In the genomic region with DNA sequence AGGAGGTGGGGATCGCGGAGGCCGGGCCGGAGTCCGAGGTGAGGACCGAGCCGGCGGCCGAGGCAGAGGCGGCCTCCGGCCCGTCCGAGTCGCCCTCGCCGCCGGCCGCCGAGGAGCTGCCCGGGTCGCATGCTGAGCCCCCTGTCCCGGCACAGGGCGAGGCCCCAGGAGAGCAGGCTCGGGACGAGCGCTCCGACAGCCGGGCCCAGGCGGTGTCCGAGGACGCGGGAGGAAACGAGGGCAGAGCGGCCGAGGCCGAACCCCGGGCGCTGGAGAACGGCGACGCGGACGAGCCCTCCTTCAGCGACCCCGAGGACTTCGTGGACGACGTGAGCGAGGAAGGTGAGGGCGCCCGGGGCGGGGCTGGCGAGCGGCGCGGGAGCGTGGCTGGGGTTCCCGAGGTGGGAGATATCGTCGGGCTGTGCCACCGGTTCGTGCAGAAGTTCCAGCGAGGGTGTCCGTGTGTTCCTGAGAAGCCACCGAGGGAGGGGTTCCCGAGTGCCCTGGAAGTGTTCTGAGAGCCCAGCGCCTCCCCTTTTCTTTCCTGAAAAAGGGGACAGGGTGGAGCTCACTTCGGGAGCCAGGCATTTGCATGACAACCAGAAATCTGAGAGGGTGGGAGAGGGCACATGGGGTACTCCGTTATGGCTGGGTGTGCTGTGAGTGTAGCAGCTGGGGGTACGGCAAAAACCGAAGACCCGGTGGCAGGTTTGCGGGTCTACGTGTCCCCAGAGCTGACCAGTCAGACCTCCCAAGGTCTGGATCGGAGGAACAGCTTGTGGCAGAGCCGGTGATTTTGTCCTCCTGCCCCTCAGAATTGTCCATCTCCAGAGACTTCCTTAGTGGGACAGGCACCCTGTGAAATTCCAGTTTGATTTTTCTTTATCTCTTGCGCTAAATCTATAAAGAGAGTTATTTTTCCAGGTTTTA, we compare ENCODE assay signal across 8 cellular contexts. TPM values are rescaled to one million over a fixed set of nuclear protein-coding genes. Genes with fewer than 3 reads are reported as not detected.
A peak's percentile ranks its signal among the peaks of the same experiment; 100 is the strongest.
DNase-seq lines count a peak whose midpoint lies in the region; ATAC-seq and TF ChIP-seq lines count a peak whose summit lies in the region.

No MANE protein-coding gene starts in this region.

- DNase-seq in GM13977 (ENCODE audit: low spot score): peak; percentile 44
- DNase-seq in T-cell: peak in 7 of 34 experiments; percentile 6 to 19 (median 12)
- peak; percentile 54 for DNase-seq in ecto neural progenitor cell (ENCODE audit: low spot score)
- DNase-seq in myocyte (ENCODE audit: low read depth): peak; percentile 20
- DNase-seq in COLO829 (ENCODE audit: low spot score): no peak

- peak overlapping the region; percentile 81 to 97 (median 83) for H3K4me3 Mint-ChIP-seq in T-cell

- CTCF ChIA-PET in T-cell (lab: Charles Lee): no interaction called here

- in situ Hi-C loops in GM13977 (cut with MboI; ENCODE audit: low pct_unique_long_range_greater_than_20kb, low sequenced_read_pairs, unreplicated experiment): no loop called here

- H3K27ac Mint-ChIP-seq in T-cell: peak overlapping the region; percentile 83 to 84

- H3K36me3 Mint-ChIP-seq in T-cell: peaks cover 10% of the 10 kb centered on the region

- TF ChIP-seq CTCF in GM13977 (IDR thresholded peaks at IDR 0.05; ENCODE audit: extremely low read depth, insufficient read depth, missing control alignments): no peak

- POLR2A ChIA-PET in T-cell (lab: Charles Lee): interaction anchor here in 1 of 2 donors (0.6 kb wide), 1 partner anchor 22 kb away, joined by 5 read pairs; no protein-coding TSS in a partner anchor

- H3K9me3 Mint-ChIP-seq in T-cell: no peaks in the 10 kb centered on the region

- ATAC-seq in HG02981 (IDR thresholded peaks at IDR 0.05; ENCODE audit: unreplicated experiment) (peak; percentile 7), T-cell (replicated peaks in 1 of 4) (peak in 2 of 4 experiments; percentile 3), GM21423 (IDR thresholded peaks at IDR 0.05; ENCODE audit: unreplicated experiment) (no peak), GM19452 (IDR thresholded peaks at IDR 0.05; ENCODE audit: unreplicated experiment) (no peak)

- peaks cover 47 to 48% (median 48%) of the 10 kb centered on the region in 3 donors for H3K4me1 Mint-ChIP-seq in T-cell

- H3K27me3 Mint-ChIP-seq in T-cell: no peaks in the 10 kb centered on the region

RNA-seq across cellular contexts. Expression of gene EIF3B, which starts 0.7 kb away (rescaled TPM):
- total RNA-seq in T-cell (100 to 1,000 TPM; 150 to 169 (median 165) TPM), myocyte (226 and 236 TPM in 2 replicates)
- 168 TPM for polyA plus RNA-seq in myocyte (2012)

RNA-seq across cellular contexts. Expression of gene SNX8, which starts 41.1 kb away (rescaled TPM):
- total RNA-seq in T-cell (10 to 100 TPM in 2 of 5 donors, 1 to 10 TPM in 3; 8.4 to 14.6 (median 9.9) TPM), myocyte (17.3 and 17.9 TPM in 2 replicates)
- 54.1 TPM for polyA plus RNA-seq in myocyte (2012)

RNA-seq across cellular contexts. Expression of gene CHST12, which starts 48.1 kb away (rescaled TPM):
- total RNA-seq in T-cell (10 to 100 TPM; 20.3 to 41.5 (median 30.8) TPM), myocyte (6.8 and 8.6 TPM in 2 replicates)
- 20.6 TPM for polyA plus RNA-seq in myocyte (2012)
